Comparison of ENCODE assay signal across 2 cellular contexts in the genomic region with DNA sequence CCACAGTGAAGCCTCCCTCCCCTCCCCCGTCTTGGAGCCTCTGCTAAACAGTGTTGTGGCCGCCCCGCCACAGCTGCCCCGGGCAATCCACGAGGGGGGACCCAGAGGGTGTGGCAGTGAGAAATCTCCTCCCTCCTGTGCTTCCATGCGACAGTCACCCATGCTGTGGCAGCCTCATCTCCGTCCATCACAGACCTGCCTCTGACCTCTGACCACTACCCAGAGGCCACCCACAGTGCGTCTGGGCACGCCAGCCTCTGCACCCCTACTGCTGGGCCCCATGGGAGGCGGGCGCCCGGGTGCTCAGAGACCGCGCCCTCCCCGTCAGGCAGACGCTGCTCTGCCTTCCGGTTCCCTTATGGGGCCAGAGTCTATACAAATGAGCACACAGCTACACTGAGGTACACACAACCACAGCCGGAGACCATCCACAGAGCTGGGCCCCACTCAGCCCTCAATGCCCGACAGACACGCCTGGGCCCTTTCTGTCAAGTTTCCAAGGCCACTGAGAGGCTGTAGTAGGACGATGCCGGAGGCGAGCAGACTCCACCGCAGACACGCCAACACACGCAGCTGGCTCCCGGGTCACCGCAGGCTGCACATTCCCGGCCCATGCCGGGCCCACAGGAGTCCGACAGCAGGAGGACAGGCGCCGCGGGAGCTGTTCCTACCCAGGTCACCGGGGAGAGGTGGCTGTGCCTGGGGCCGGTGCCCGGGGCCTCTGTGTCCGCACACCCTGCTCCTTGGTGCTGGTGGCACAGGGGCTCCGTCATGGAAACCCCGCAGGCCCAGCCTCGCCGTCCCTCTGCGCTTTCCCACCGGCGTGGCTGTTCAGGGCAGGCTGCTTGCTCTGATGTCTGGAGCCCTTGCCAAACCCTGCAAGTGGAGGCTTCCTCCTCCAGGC.
TF ChIP-seq lines count a peak whose summit lies in the region.

No MANE protein-coding gene starts in this region.

TF ChIP-seq in IMR-90, 13 proteins besides CTCF, POLR2A, EP300 and RAD21:
- no peak for TF ChIP-seq MAZ (IDR thresholded peaks at IDR 0.05; ENCODE audit: borderline replicate concordance, low read depth, low read length)
- no peak for TF ChIP-seq SMC3 (IDR thresholded peaks at IDR 0.05; ENCODE audit: low read depth, low read length)
- no peak for TF ChIP-seq MXI1 (IDR thresholded peaks at IDR 0.05; ENCODE audit: borderline replicate concordance, low read depth, low read length)
- no peak for TF ChIP-seq CEBPB (IDR thresholded peaks at IDR 0.05; ENCODE audit: low read depth, low read length)
- no peak for TF ChIP-seq RCOR1 (IDR thresholded peaks at IDR 0.05; ENCODE audit: insufficient replicate concordance, low read length)
- no peak for TF ChIP-seq ELK1 (IDR thresholded peaks at IDR 0.05; ENCODE audit: borderline replicate concordance, low read depth, low read length)

TF ChIP-seq in H1, 55 proteins besides CTCF, POLR2A, EP300 and RAD21:
- TF ChIP-seq TEAD4 (IDR thresholded peaks at IDR 0.05; ENCODE audit: low read depth, low read length) (no peak), CTBP2 (IDR thresholded peaks at IDR 0.05; ENCODE audit: borderline replicate concordance, insufficient read depth, insufficient read length, low read length) (no peak), POLR2AphosphoS5 (IDR thresholded peaks at IDR 0.05; ENCODE audit: low read depth, low read length) (no peak), JUN (IDR thresholded peaks at IDR 0.05; ENCODE audit: low read depth, low read length) (no peak), GTF2F1 (IDR thresholded peaks at IDR 0.05; ENCODE audit: borderline replicate concordance, low read depth, low read length) (no peak), CHD2 (IDR thresholded peaks at IDR 0.05; ENCODE audit: low read length) (no peak), PHF8 (conservative IDR thresholded peaks at IDR 0.05; ENCODE audit: low read depth, low read length) (no peak), MAFK (IDR thresholded peaks at IDR 0.05; ENCODE audit: low read depth, low read length) (no peak), NANOG (IDR thresholded peaks at IDR 0.05; ENCODE audit: insufficient read depth, low read depth, low read length, poor library complexity, severe bottlenecking) (no peak), ATF3 (IDR thresholded peaks at IDR 0.05; ENCODE audit: insufficient read depth, low read depth, low read length) (no peak), EZH2 (IDR thresholded peaks at IDR 0.05; ENCODE audit: low read depth, low read length, severe bottlenecking) (no peak)
